Comparison of ENCODE assay signal across 1 cellular context in genomic region chr1:107056426-107057196, GRCh38.
TF ChIP-seq lines count a peak whose summit lies in the region.

Gene PRMT6 (plus strand): TSS chr1:107056674. CDS start chr1:107056716, 42 bp downstream.

TF ChIP-seq in HepG2, 621 proteins besides CTCF, POLR2A, EP300 and RAD21 (continued from another document and continues in another):
- TF ChIP-seq POLR2AphosphoS5 (IDR thresholded peaks at IDR 0.05; ENCODE audit: low read depth, low read length) (peak; percentile 65), SRSF1 (optimal IDR thresholded peaks at IDR 0.05; ENCODE audit: low read depth, low read length) (peak; percentile 46), TFDP2 (CRISPR knock-in tag; IDR thresholded peaks at IDR 0.05) (peak; percentile 86), ZFP36L1 (CRISPR knock-in tag; IDR thresholded peaks at IDR 0.05) (0 out of 2 replicates have a peak, but pooled peaks have one; percentile 29), ZNF501 (CRISPR knock-in tag; IDR thresholded peaks at IDR 0.05) (peak; percentile 20), SUZ12 (IDR thresholded peaks at IDR 0.05; ENCODE audit: low read depth, low read length) (peak; percentile 66), ERF (CRISPR knock-in tag; IDR thresholded peaks at IDR 0.05) (no peak; the same call in 1 of the 2 replicates), ZNF441 (CRISPR knock-in tag; IDR thresholded peaks at IDR 0.05; ENCODE audit: borderline replicate concordance) (no peak), ZNF777 (CRISPR knock-in tag; IDR thresholded peaks at IDR 0.05) (peak; percentile 92), HDAC2 (CRISPR knock-in tag; IDR thresholded peaks at IDR 0.05) (no peak), MEIS2 (CRISPR knock-in tag; IDR thresholded peaks at IDR 0.05) (0 out of 2 replicates have a peak, but pooled peaks have one; percentile 32), ZFP62 (CRISPR knock-in tag; IDR thresholded peaks at IDR 0.05) (peak; percentile 61; the same call in 1 of the 2 replicates), ZSCAN29 (CRISPR knock-in tag; conservative IDR thresholded peaks at IDR 0.05) (0 out of 2 replicates have a peak, but pooled peaks have one; percentile 45), KMT2B (CRISPR knock-in tag; IDR thresholded peaks at IDR 0.05) (peak; percentile 85), KAT7 (CRISPR knock-in tag; IDR thresholded peaks at IDR 0.05; ENCODE audit: borderline replicate concordance) (peak; percentile 67; the same call in 1 of the 2 replicates), ZNF431 (CRISPR knock-in tag; IDR thresholded peaks at IDR 0.05; ENCODE audit: borderline replicate concordance, low read depth) (0 out of 2 replicates have a peak, but pooled peaks have one; percentile 23), ZIK1 (CRISPR knock-in tag; IDR thresholded peaks at IDR 0.05; ENCODE audit: borderline replicate concordance, low read depth) (no peak; the same call in 1 of the 2 replicates), TAF15 (IDR thresholded peaks at IDR 0.05; ENCODE audit: low read depth, low read length, poor library complexity, severe bottlenecking) (no peak), POGK (CRISPR knock-in tag; conservative IDR thresholded peaks at IDR 0.05) (peak; percentile 25; the same call in 1 of the 2 replicates), ZNF652 (CRISPR knock-in tag; IDR thresholded peaks at IDR 0.05; ENCODE audit: borderline replicate concordance, low read depth) (no peak), PHF8 (CRISPR knock-in tag; IDR thresholded peaks at IDR 0.05) (peak; percentile 84), ZNF362 (CRISPR knock-in tag; IDR thresholded peaks at IDR 0.05; ENCODE audit: borderline replicate concordance) (no peak), ZNF121 (CRISPR knock-in tag; IDR thresholded peaks at IDR 0.05) (peak; percentile 35; the same call in 1 of the 2 replicates), ZNF687 (CRISPR knock-in tag; IDR thresholded peaks at IDR 0.05) (peak; percentile 81), HIC2 (CRISPR knock-in tag; IDR thresholded peaks at IDR 0.05; ENCODE audit: low read depth) (peak; percentile 32), ARID2 (CRISPR knock-in tag; IDR thresholded peaks at IDR 0.05; ENCODE audit: borderline replicate concordance) (no peak), ZNF574 (CRISPR knock-in tag; IDR thresholded peaks at IDR 0.05) (peak; percentile 89), ZNF207 (IDR thresholded peaks at IDR 0.05; ENCODE audit: borderline replicate concordance) (no peak), YEATS4 (CRISPR knock-in tag; IDR thresholded peaks at IDR 0.05; ENCODE audit: borderline replicate concordance) (peak; percentile 76), PAWR (CRISPR knock-in tag; IDR thresholded peaks at IDR 0.05; ENCODE audit: borderline replicate concordance) (no peak), ZNF550 (CRISPR knock-in tag; IDR thresholded peaks at IDR 0.05; ENCODE audit: borderline replicate concordance) (no peak), ZFP91 (CRISPR knock-in tag; IDR thresholded peaks at IDR 0.05; ENCODE audit: borderline replicate concordance) (peak; percentile 87; the same call in 1 of the 2 replicates), ZSCAN31 (CRISPR knock-in tag; IDR thresholded peaks at IDR 0.05; ENCODE audit: low read depth) (0 out of 2 replicates have a peak, but pooled peaks have one; percentile 46), KMT2A (CRISPR knock-in tag; IDR thresholded peaks at IDR 0.05) (peak; percentile 70; the same call in 1 of the 2 replicates), FOXM1 (CRISPR knock-in tag; IDR thresholded peaks at IDR 0.05) (no peak), DMAP1 (CRISPR knock-in tag; IDR thresholded peaks at IDR 0.05) (peak; percentile 80)
- TF ChIP-seq, protein P1, sequence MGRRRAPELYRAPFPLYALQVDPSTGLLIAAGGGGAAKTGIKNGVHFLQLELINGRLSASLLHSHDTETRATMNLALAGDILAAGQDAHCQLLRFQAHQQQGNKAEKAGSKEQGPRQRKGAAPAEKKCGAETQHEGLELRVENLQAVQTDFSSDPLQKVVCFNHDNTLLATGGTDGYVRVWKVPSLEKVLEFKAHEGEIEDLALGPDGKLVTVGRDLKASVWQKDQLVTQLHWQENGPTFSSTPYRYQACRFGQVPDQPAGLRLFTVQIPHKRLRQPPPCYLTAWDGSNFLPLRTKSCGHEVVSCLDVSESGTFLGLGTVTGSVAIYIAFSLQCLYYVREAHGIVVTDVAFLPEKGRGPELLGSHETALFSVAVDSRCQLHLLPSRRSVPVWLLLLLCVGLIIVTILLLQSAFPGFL (CRISPR knock-in tag; IDR thresholded peaks at IDR 0.05), result peak; percentile 30; the same call in 1 of the 2 replicates
- TF ChIP-seq, protein P2, sequence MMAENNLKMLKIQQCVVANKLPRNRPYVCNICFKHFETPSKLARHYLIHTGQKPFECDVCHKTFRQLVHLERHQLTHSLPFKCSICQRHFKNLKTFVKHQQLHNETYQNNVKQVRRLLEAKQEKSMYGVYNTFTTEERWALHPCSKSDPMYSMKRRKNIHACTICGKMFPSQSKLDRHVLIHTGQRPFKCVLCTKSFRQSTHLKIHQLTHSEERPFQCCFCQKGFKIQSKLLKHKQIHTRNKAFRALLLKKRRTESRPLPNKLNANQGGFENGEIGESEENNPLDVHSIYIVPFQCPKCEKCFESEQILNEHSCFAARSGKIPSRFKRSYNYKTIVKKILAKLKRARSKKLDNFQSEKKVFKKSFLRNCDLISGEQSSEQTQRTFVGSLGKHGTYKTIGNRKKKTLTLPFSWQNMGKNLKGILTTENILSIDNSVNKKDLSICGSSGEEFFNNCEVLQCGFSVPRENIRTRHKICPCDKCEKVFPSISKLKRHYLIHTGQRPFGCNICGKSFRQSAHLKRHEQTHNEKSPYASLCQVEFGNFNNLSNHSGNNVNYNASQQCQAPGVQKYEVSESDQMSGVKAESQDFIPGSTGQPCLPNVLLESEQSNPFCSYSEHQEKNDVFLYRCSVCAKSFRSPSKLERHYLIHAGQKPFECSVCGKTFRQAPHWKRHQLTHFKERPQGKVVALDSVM (CRISPR knock-in tag; IDR thresholded peaks at IDR 0.05), result peak; percentile 61; the same call in 1 of the 2 replicates
- TF ChIP-seq, protein P3, sequence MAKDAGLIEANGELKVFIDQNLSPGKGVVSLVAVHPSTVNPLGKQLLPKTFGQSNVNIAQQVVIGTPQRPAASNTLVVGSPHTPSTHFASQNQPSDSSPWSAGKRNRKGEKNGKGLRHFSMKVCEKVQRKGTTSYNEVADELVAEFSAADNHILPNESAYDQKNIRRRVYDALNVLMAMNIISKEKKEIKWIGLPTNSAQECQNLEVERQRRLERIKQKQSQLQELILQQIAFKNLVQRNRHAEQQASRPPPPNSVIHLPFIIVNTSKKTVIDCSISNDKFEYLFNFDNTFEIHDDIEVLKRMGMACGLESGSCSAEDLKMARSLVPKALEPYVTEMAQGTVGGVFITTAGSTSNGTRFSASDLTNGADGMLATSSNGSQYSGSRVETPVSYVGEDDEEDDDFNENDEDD (CRISPR knock-in tag; IDR thresholded peaks at IDR 0.05; ENCODE audit: borderline replicate concordance), result peak; percentile 78
- TF ChIP-seq, protein P4, sequence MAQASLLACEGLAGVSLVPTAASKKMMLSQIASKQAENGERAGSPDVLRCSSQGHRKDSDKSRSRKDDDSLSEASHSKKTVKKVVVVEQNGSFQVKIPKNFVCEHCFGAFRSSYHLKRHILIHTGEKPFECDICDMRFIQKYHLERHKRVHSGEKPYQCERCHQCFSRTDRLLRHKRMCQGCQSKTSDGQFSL (CRISPR knock-in tag; IDR thresholded peaks at IDR 0.05), result 0 out of 2 replicates have a peak, but pooled peaks have one; percentile 32
